Comparison of ENCODE assay signal across 13 cellular contexts in the genomic region with DNA sequence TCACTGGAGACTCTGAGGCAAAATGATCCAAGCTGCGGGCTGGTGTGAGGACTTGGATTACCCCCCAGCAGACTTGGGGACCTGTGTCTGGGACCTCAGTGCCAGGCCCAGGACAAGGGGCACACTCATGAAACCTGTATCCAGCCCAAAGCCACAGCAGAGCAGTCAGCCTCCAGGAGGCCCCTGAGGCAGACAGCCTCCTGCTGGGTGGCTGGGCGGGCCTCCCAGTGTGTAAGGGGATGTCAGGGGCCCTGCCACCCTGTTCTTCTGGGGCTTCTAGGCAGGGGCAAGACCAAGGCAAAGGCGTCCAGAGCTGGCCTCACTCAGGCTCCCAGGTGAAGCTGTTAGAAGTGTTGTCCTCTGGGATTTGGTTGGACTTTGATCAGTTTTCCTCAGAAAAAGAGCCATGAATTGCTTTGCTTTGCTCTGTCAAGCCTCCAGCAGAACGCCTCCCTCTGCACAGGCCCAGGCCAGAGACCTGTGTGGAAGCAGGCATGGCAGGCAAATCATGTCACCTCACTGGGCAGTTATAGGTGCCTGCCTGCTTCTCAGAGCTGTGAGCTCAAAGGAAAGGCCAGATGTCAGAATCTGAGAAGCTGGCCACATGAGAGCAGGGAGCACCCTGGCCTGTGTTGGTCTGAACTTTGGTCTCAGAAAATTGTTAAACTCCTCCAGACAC.
DNase-seq lines count a peak whose midpoint lies in the region; FAIRE-seq and TF ChIP-seq lines count a peak whose summit lies in the region.
"Had no signal": no experiment of that assay in that cellular context is flagged by ENCODE, and none has a peak within 500 bp of the region (broad histone marks: within the 10 kb centered on the region; RNA-seq: fewer than 3 reads in every experiment).

No MANE protein-coding gene starts in this region.

- intact Hi-C loops in kidney (cut with DNase I): no loop called here

- peaks cover 0 to 7% (median 0%) of the 10 kb centered on the region in 3 donors for H3K36me3 ChIP-seq in Peyer's patch
- peaks cover 0 to 8% of the 10 kb centered on the region in 2 donors for H3K36me3 ChIP-seq in kidney (ENCODE audit: control insufficient read depth in 1 of 2, insufficient read depth in 2 of 2, low read length in 2 of 2)
- no peaks in the 10 kb centered on the region for H3K36me3 ChIP-seq in suprapubic skin

- TF ChIP-seq CTCF in Peyer's patch (IDR thresholded peaks at IDR 0.05) (no peak), kidney (IDR thresholded peaks at IDR 0.05; ENCODE audit: borderline replicate concordance, extremely low read depth, insufficient read depth) (no peak), suprapubic skin (IDR thresholded peaks at IDR 0.05) (no peak)

- TF ChIP-seq POLR2A in Peyer's patch (IDR thresholded peaks at IDR 0.05) (no peak), suprapubic skin (IDR thresholded peaks at IDR 0.05) (no peak)

- no peak overlapping the region for H3K4me3 ChIP-seq in Peyer's patch
- H3K4me3 ChIP-seq in kidney (ENCODE audit: low read length in 2 of 2): no peak overlapping the region
- no peak overlapping the region for H3K4me3 ChIP-seq in suprapubic skin

- peak overlapping the region in 1 of 2 donors; percentile 46 for H3K9ac ChIP-seq in kidney (ENCODE audit: low read length in 2 of 2)

- H3K9me3 ChIP-seq in Peyer's patch (no peaks in the 10 kb centered on the region), kidney (ENCODE audit: control insufficient read depth in 1 of 2, low read length in 2 of 2) (no peaks in the 10 kb centered on the region), suprapubic skin (no peaks in the 10 kb centered on the region)
- H3K9me3 ChIP-seq: BE2C had no signal

- 83% methylated on average over 1 of the region's 4 CpGs for whole genome bisulfite sequencing in suprapubic skin

- DNase-seq in EL: peak; percentile 32
- DNase-seq in Peyer's patch: peak in 1 of 3 donors; percentile 67
- no peak for DNase-seq in kidney
- DNase-seq in renal cortical epithelial cell (ENCODE audit: low read depth): peak; percentile 46
- DNase-seq in middle frontal gyrus (ENCODE audit: extremely low spot score, low spot score): no peak
- no peak for DNase-seq in suprapubic skin (ENCODE audit: low spot score in 2 of 2)
- DNase-seq in NCI-H524 treated with DMSO at 0.1 percent for 48 hours (lab: John Stamatoyannopoulos, UW): no peak
- no peak for DNase-seq in GM03348 (ENCODE audit: low spot score)
- DNase-seq: activated naive CD4-positive, alpha-beta T cell treated with Interleukin-2 at 50 U/mL for 16 hours; BE2C had no signal

- TF ChIP-seq EP300 in suprapubic skin (IDR thresholded peaks at IDR 0.05): no peak

- H3K27ac ChIP-seq in Peyer's patch (peak overlapping the region in 3 of 4 donors; percentile 32 to 87 (median 74)), kidney (ENCODE audit: low read depth in 2 of 2, low read length in 2 of 2) (peak overlapping the region; percentile 40 to 74), suprapubic skin (no peak overlapping the region)

- no peaks in the 10 kb centered on the region for H3K27me3 ChIP-seq in Peyer's patch
- no peaks in the 10 kb centered on the region for H3K27me3 ChIP-seq in suprapubic skin
- H3K27me3 ChIP-seq: BE2C had no signal

- H3K4me1 ChIP-seq in Peyer's patch (peaks cover 0 to 30% (median 3%) of the 10 kb centered on the region in 4 donors), kidney (ENCODE audit: control insufficient read depth in 1 of 2, insufficient read depth in 1 of 2, low read depth in 1 of 2, low read length in 2 of 2) (peaks cover 18 to 37% of the 10 kb centered on the region in 2 donors), suprapubic skin (peaks cover 5% of the 10 kb centered on the region)

- no peak for FAIRE-seq in kidney (lab: Jason Lieb, UNC)
- FAIRE-seq: GM12892, GM19239, TTC549 had no signal

Comparison
In these comparisons a context has a peak if more than half of its experiments do, and no peak if none do; other contexts are left out.
1. DNase-seq: peak in EL (single experiment) and renal cortical epithelial cell (single experiment); none in kidney (single experiment), middle frontal gyrus (single experiment), suprapubic skin (0 of 2), NCI-H524 treated with DMSO at 0.1 percent for 48 hours (single experiment) and GM03348 (single experiment).